10 cellular contexts compared by ENCODE assay signal in genomic region chr1:3903141-3904005, GRCh38. TPM values are rescaled to one million over a fixed set of nuclear protein-coding genes. Genes with fewer than 3 reads are reported as not detected.
DNase-seq lines count a peak whose midpoint lies in the region; ATAC-seq, FAIRE-seq and TF ChIP-seq lines count a peak whose summit lies in the region.
"Had no signal": no experiment of that assay in that cellular context is flagged by ENCODE, and none has a peak within 500 bp of the region (broad histone marks: within the 10 kb centered on the region; RNA-seq: fewer than 3 reads in every experiment).

No MANE protein-coding gene starts in this region.

- H3K4me3 Mint-ChIP-seq in astrocyte (ENCODE audit: unreplicated experiment) = peak overlapping the region; percentile 57
- H3K4me3 Mint-ChIP-seq in nephron = peak overlapping the region; percentile 48 to 67 (median 51)

- peaks cover 9% of the 10 kb centered on the region for H3K4me1 Mint-ChIP-seq in astrocyte (ENCODE audit: low read depth, unreplicated experiment)
- H3K4me1 Mint-ChIP-seq in nephron = peaks cover 33% of the 10 kb centered on the region

- H3K9me3 Mint-ChIP-seq in astrocyte (ENCODE audit: unreplicated experiment) (peaks cover 2% of the 10 kb centered on the region), nephron (peaks cover 6% of the 10 kb centered on the region)

- H2AFZ ChIP-seq in DND-41 (ENCODE audit: low read depth, low read length) (0 out of 2 replicates have a peak overlapping the region, but pooled peaks have one; percentile 13), astrocyte (ENCODE audit: low read depth, low read length) (no peak overlapping the region)

- H4K20me1 ChIP-seq in DND-41 (ENCODE audit: insufficient read depth, low read length) (peaks cover 3% of the 10 kb centered on the region; the same call in 1 of the 2 replicates), astrocyte (ENCODE audit: insufficient read depth, low read length) (peaks cover 5% of the 10 kb centered on the region)

- H3K9me3 ChIP-seq in DND-41 (ENCODE audit: insufficient read depth, low read length, severe bottlenecking) = peaks cover 1% of the 10 kb centered on the region
- no peaks in the 10 kb centered on the region for H3K9me3 ChIP-seq in astrocyte (ENCODE audit: insufficient read depth, low read depth, low read length)
- H3K9me3 ChIP-seq in gastroesophageal sphincter = peaks cover 0 to 1% (median 0%) of the 10 kb centered on the region in 3 donors
- H3K9me3 ChIP-seq: neutrophil had no signal

- H3K27me3 ChIP-seq in DND-41 (ENCODE audit: insufficient read depth, low read length, poor library complexity) (no peaks in the 10 kb centered on the region), astrocyte (ENCODE audit: insufficient read depth, low read length) (no peaks in the 10 kb centered on the region), gastroesophageal sphincter (no peaks in the 10 kb centered on the region)
- H3K27me3 ChIP-seq: neutrophil had no signal

- FAIRE-seq in astrocyte (lab: Jason Lieb, UNC) = no peak
- FAIRE-seq: GM12878 had no signal

- DNase-seq in DND-41 (peak; percentile 71), NCI-H1105 treated with DMSO at 0.1 percent for 48 hours (lab: John Stamatoyannopoulos, UW) (peak; percentile 68), astrocyte (ENCODE audit: low read depth) (no peak), NCI-H524 treated with DMSO at 0.1 percent for 48 hours (lab: John Stamatoyannopoulos, UW) (no peak)

- TF ChIP-seq EP300 in gastroesophageal sphincter (IDR thresholded peaks at IDR 0.05) = no peak

- H3K27me3 Mint-ChIP-seq in astrocyte (ENCODE audit: low read depth, unreplicated experiment) (peaks cover 11% of the 10 kb centered on the region), nephron (ENCODE audit: low read depth) (peaks cover 9% of the 10 kb centered on the region)

- 0 out of 3 replicates have a peak, but pooled peaks have one; percentile 2 for ATAC-seq in DND-41 (ENCODE audit: insufficient read depth, low read depth)
- ATAC-seq in gastroesophageal sphincter = no peak
- no peak for ATAC-seq in GM19455 (IDR thresholded peaks at IDR 0.05; ENCODE audit: unreplicated experiment)
- no peak for ATAC-seq in GM19324 (IDR thresholded peaks at IDR 0.05; ENCODE audit: low FRiP score, unreplicated experiment)
- ATAC-seq: GM12878 had no signal

- 65 to 79% methylated on average over 6 to 9 of the region's 16 CpGs for WGBS in gastroesophageal sphincter (ENCODE audit: low coverage in 1 of 2), 2 donors

- H3K27ac ChIP-seq in DND-41 (ENCODE audit: low read length) (peak overlapping the region; percentile 89), astrocyte (ENCODE audit: low read depth, low read length) (no peak overlapping the region), gastroesophageal sphincter (no peak overlapping the region)
- H3K27ac ChIP-seq: neutrophil had no signal

- H3K27ac Mint-ChIP-seq in astrocyte (ENCODE audit: unreplicated experiment) = no peak overlapping the region
- peak overlapping the region in 2 of 3 experiments; percentile 38 to 79 for H3K27ac Mint-ChIP-seq in nephron

- peaks cover 17% of the 10 kb centered on the region for H3K79me2 ChIP-seq in DND-41 (ENCODE audit: insufficient read depth, low read length)
- H3K79me2 ChIP-seq in astrocyte (ENCODE audit: insufficient read depth, low read length) = peaks cover 19% of the 10 kb centered on the region

- no peak for TF ChIP-seq POLR2A in gastroesophageal sphincter (IDR thresholded peaks at IDR 0.05)

- H3K36me3 ChIP-seq in DND-41 (ENCODE audit: insufficient read depth, low read length) (peaks cover 7% of the 10 kb centered on the region; the same call in 1 of the 2 replicates), astrocyte (ENCODE audit: insufficient read depth, low read length) (no peaks in the 10 kb centered on the region), gastroesophageal sphincter (no peaks in the 10 kb centered on the region)
- H3K36me3 ChIP-seq: neutrophil had no signal

- H3K4me2 ChIP-seq in DND-41 (ENCODE audit: insufficient read depth, low read length) = peak overlapping the region; percentile 49
- no peak overlapping the region for H3K4me2 ChIP-seq in astrocyte (ENCODE audit: low read length)

- H3K36me3 Mint-ChIP-seq in astrocyte (ENCODE audit: low read depth, unreplicated experiment) = peaks cover 6% of the 10 kb centered on the region
- H3K36me3 Mint-ChIP-seq in nephron (ENCODE audit: low read depth) = peaks cover 6% of the 10 kb centered on the region

- H3K9ac ChIP-seq in DND-41 (ENCODE audit: low read depth, low read length) (peak overlapping the region; percentile 30), astrocyte (ENCODE audit: low read length) (no peak overlapping the region)

- H3K4me1 ChIP-seq in DND-41 (ENCODE audit: insufficient read depth, low read length) = peaks cover 55% of the 10 kb centered on the region
- H3K4me1 ChIP-seq in astrocyte (ENCODE audit: insufficient read depth, low read length) = peaks cover 5% of the 10 kb centered on the region
- peaks cover 0 to 15% (median 7%) of the 10 kb centered on the region in 3 donors for H3K4me1 ChIP-seq in gastroesophageal sphincter

- peak overlapping the region in 1 of 2 experiments; percentile 18; a peak in 1 of 4 replicates for H3K4me3 ChIP-seq in DND-41 (ENCODE audit: low read depth in 1 of 2, low read length in 2 of 2)
- H3K4me3 ChIP-seq in astrocyte (ENCODE audit: insufficient read depth, low read depth, low read length) = no peak overlapping the region
- H3K4me3 ChIP-seq in gastroesophageal sphincter = no peak overlapping the region
- H3K4me3 ChIP-seq: GM12878 had no signal

- no peak for TF ChIP-seq CTCF in DND-41 (IDR thresholded peaks at IDR 0.05; ENCODE audit: borderline replicate concordance, extremely low read depth, low read length, poor library complexity, severe bottlenecking)
- no peak for TF ChIP-seq CTCF in astrocyte (IDR thresholded peaks at IDR 0.05; ENCODE audit: insufficient read depth, low read depth, low read length)
- no peak for TF ChIP-seq CTCF in nephron (IDR thresholded peaks at IDR 0.05; ENCODE audit: unreplicated experiment in 3 of 3)
- no peak for TF ChIP-seq CTCF in gastroesophageal sphincter (IDR thresholded peaks at IDR 0.05)

RNA-seq across cellular contexts. Expression of gene C1orf174, which starts 3.3 kb away (rescaled TPM):
- 24.4 and 26.1 TPM in 2 replicates for total RNA-seq in astrocyte
- total RNA-seq in gastroesophageal sphincter = 10 to 100 TPM; 16.4 to 35.3 (median 26.7) TPM

RNA-seq across cellular contexts. Expression of gene DFFB, which starts 46.1 kb away (rescaled TPM):
- total RNA-seq in astrocyte (5.9 and 7.4 TPM in 2 replicates), gastroesophageal sphincter (10 to 100 TPM in 1 of 4 donors, 1 to 10 TPM in 3; 1.9 to 14.6 (median 7.7) TPM)

RNA-seq across cellular contexts. Expression of gene CEP104, which starts 46.4 kb away (rescaled TPM):
- total RNA-seq in astrocyte = 35.0 and 43.6 TPM in 2 replicates
- 10 to 100 TPM; 29.3 to 78.2 (median 41.8) TPM for total RNA-seq in gastroesophageal sphincter

Comparison
In these comparisons a context has a peak if more than half of its experiments do, and no peak if none do; other contexts are left out.
1. DNase-seq: peak in DND-41 (single experiment) and NCI-H1105 treated with DMSO at 0.1 percent for 48 hours (single experiment); none in astrocyte (single experiment) and NCI-H524 treated with DMSO at 0.1 percent for 48 hours (single experiment).